8 cellular contexts compared by ENCODE assay signal in the genomic region with DNA sequence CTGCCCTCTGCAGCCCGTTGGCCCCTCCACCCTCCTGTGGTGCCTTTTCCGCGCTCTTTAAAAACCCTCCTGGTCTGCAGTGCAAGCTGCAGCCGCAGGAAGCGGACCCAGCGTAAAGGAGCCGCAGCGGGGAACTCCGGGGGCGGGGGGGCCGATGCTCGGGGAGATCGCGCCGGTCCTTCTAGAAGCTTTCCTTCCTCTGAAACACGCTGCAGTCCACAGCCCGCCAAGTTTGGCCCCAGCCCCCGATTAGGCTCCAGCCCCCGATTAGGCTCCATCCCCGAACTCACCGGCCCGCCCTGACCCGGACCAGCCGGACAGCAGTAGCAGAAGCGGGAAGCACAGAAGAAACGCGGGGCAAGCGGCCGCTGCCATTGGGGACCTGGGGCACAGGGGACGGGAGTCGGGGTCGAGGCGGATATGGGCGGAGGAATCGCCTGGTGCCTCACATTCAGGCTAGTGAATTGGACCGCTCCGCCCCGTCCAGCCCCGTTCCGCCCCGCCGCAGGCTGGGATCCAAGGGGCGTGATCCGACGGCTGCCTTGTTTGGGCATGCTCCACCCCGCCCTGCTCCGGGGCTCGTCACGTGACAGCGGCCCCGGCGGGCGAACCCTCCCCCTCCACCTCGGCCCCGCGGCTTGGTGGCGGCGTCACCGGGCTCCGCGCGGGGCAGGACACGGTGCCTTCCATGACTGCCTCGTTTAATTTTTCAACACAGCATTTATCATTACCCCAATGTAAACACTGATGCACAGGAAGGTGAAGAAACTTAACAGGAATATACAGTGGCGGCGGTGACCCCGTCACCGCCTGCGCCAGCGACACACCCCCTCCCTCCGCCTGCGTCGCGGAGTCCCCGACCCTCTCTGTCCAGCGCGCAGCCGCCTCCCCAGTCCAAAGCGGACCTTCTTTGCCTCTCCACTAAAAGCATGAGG. TPM values are rescaled to one million over a fixed set of nuclear protein-coding genes. Genes with fewer than 3 reads are reported as not detected.
DNase-seq lines count a peak whose midpoint lies in the region; ATAC-seq and TF ChIP-seq lines count a peak whose summit lies in the region.

No MANE protein-coding gene starts in this region.

- TF ChIP-seq CTCF in DOHH2 (IDR thresholded peaks at IDR 0.05; ENCODE audit: low read depth, low read length, poor library complexity, severe bottlenecking) (peak; percentile 24), LNCaP clone FGC (IDR thresholded peaks at IDR 0.05; ENCODE audit: control insufficient read depth, extremely low read depth, insufficient read depth) (0 out of 2 replicates have a peak, but pooled peaks have one; percentile 4), RWPE2 (IDR thresholded peaks at IDR 0.05; ENCODE audit: poor library complexity, severe bottlenecking) (no peak), fibroblast of villous mesenchyme (IDR thresholded peaks at IDR 0.05; ENCODE audit: insufficient read depth, low read depth, low read length) (no peak), nephron progenitor cell (IDR thresholded peaks at IDR 0.05) (no peak)

- no peaks in the 10 kb centered on the region for H3K36me3 Mint-ChIP-seq in nephron progenitor cell (ENCODE audit: low read depth)

- H3K27me3 ChIP-seq in DOHH2 (ENCODE audit: control insufficient read depth, low read length) (peaks cover 8% of the 10 kb centered on the region), RWPE2 (ENCODE audit: insufficient read depth, poor library complexity, severe bottlenecking) (no peaks in the 10 kb centered on the region)

- H3K9me2 ChIP-seq in DOHH2 (replicated peaks; ENCODE audit: control insufficient read depth, low read length): no peaks in the 10 kb centered on the region

- ATAC-seq in RWPE2 (ENCODE audit: low read depth): peak; percentile 94

- no peaks in the 10 kb centered on the region; the same call in 1 of the 2 replicates for H3K79me2 ChIP-seq in DOHH2 (ENCODE audit: control insufficient read depth, low read length)

- H3K27ac ChIP-seq in DOHH2 (ENCODE audit: low read depth, low read length) (peak overlapping the region; percentile 80), RWPE2 (ENCODE audit: poor library complexity, severe bottlenecking) (no peak overlapping the region)

- peak overlapping the region; percentile 95 for H3K4me2 ChIP-seq in DOHH2 (ENCODE audit: low read length)

- H3K9me3 ChIP-seq in DOHH2 (ENCODE audit: control insufficient read depth, insufficient read depth, low read length): no peaks in the 10 kb centered on the region
- no peaks in the 10 kb centered on the region for H3K9me3 ChIP-seq in RWPE2 (ENCODE audit: severe bottlenecking)

- no peak overlapping the region for H3K27ac Mint-ChIP-seq in nephron progenitor cell

- H3K4me1 ChIP-seq in DOHH2 (ENCODE audit: control insufficient read depth, low read length) (peaks cover 15% of the 10 kb centered on the region), RWPE2 (ENCODE audit: insufficient read depth, poor library complexity, severe bottlenecking) (no peaks in the 10 kb centered on the region)

- H3K4me1 Mint-ChIP-seq in nephron progenitor cell: peaks cover 6% of the 10 kb centered on the region

- peaks cover 100% of the 10 kb centered on the region for H3K27me3 Mint-ChIP-seq in nephron progenitor cell (ENCODE audit: low read depth, poor library complexity)

- peak overlapping the region; percentile 82 for H3K4me3 Mint-ChIP-seq in nephron progenitor cell

- no peaks in the 10 kb centered on the region for H3F3A ChIP-seq in DOHH2 (ENCODE audit: control insufficient read depth, insufficient read depth)

- H3K4me3 ChIP-seq in DOHH2 (ENCODE audit: low read length): peak overlapping the region; percentile 89
- peak overlapping the region; percentile 67 for H3K4me3 ChIP-seq in LNCaP clone FGC (ENCODE audit: low read depth, low read length)
- H3K4me3 ChIP-seq in RWPE2 (ENCODE audit: severe bottlenecking): peak overlapping the region; percentile 50
- H3K4me3 ChIP-seq in fibroblast of villous mesenchyme (ENCODE audit: low read depth, low read length): peak overlapping the region; percentile 80

- no peaks in the 10 kb centered on the region for H4K20me1 ChIP-seq in DOHH2 (ENCODE audit: control insufficient read depth, insufficient read depth, low read depth, low read length)

- no peaks in the 10 kb centered on the region for H3K36me3 ChIP-seq in DOHH2 (ENCODE audit: control insufficient read depth, low read length)
- no peaks in the 10 kb centered on the region for H3K36me3 ChIP-seq in RWPE2 (ENCODE audit: low read depth)

- peak; percentile 57 for DNase-seq in GOT3 (lab: John Stamatoyannopoulos, UW)
- DNase-seq in LNCaP clone FGC (ENCODE audit: low read depth): peak; percentile 76
- DNase-seq in RWPE2 (ENCODE audit: low spot score): peak; percentile 92
- DNase-seq in activated T-helper 9 cell treated with anti-CD3 and anti-CD28 coated beads, Interleukin-2, amount 50 U/mL, for 16 hours (ENCODE audit: low read depth): peak; percentile 82
- DNase-seq in fibroblast of villous mesenchyme (ENCODE audit: low read depth): peak; percentile 87
- DNase-seq in nephron progenitor cell: peak; percentile 96
- peak; percentile 86 for DNase-seq in stimulated activated naive CD4-positive, alpha-beta T cell treated with Interleukin-2 at 50 U/mL for 16 hours (lab: John Stamatoyannopoulos, UW)

- H3K9me3 Mint-ChIP-seq in nephron progenitor cell: peaks cover 8% of the 10 kb centered on the region

RNA-seq across cellular contexts. Expression of gene RAET1L, which starts 20.3 kb away (rescaled TPM):
- total RNA-seq in fibroblast of villous mesenchyme: not detected in 2 replicates

RNA-seq across cellular contexts. Expression of gene ULBP1, which starts 41.3 kb away (rescaled TPM):
- 0.43 and 1.6 TPM in 2 replicates for total RNA-seq in fibroblast of villous mesenchyme

Comparison
In these comparisons a context has a peak if more than half of its experiments do, and no peak if none do; other contexts are left out.
1. CTCF ChIP-seq: peak in DOHH2 (single experiment) and LNCaP clone FGC (single experiment); none in RWPE2 (single experiment), fibroblast of villous mesenchyme (single experiment) and nephron progenitor cell (single experiment).
2. Peak in every context shown above with its lines, with median percentiles within 50 percentile points of each other: H3K4me3 ChIP-seq and DNase-seq.